In the genomic region with DNA sequence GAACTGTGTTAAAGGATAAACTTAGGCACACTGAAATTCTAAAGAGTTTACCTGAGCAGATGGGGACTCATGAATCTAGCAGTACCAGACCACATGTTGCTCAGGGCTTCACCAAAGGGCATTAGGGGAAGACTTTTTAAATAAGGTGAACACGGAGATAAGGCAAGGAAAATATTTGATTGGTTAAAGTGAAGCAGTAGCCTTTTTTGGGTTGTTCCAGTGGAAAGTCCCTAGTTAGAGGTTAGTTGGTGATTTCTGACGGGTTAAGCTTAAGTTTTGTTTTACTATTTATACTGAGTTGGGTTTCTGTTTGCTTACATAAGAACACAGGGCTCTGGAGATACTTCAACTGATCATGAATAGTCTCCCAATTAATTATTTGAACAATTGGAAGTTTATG, we compare ENCODE assay signal across 1 cellular context.
TF ChIP-seq lines count a peak whose summit lies in the region.

No MANE protein-coding gene starts in this region.

TF ChIP-seq in GM12878, 131 proteins besides CTCF, POLR2A, EP300 and RAD21 (continued from another document):
- TF ChIP-seq, protein P1, sequence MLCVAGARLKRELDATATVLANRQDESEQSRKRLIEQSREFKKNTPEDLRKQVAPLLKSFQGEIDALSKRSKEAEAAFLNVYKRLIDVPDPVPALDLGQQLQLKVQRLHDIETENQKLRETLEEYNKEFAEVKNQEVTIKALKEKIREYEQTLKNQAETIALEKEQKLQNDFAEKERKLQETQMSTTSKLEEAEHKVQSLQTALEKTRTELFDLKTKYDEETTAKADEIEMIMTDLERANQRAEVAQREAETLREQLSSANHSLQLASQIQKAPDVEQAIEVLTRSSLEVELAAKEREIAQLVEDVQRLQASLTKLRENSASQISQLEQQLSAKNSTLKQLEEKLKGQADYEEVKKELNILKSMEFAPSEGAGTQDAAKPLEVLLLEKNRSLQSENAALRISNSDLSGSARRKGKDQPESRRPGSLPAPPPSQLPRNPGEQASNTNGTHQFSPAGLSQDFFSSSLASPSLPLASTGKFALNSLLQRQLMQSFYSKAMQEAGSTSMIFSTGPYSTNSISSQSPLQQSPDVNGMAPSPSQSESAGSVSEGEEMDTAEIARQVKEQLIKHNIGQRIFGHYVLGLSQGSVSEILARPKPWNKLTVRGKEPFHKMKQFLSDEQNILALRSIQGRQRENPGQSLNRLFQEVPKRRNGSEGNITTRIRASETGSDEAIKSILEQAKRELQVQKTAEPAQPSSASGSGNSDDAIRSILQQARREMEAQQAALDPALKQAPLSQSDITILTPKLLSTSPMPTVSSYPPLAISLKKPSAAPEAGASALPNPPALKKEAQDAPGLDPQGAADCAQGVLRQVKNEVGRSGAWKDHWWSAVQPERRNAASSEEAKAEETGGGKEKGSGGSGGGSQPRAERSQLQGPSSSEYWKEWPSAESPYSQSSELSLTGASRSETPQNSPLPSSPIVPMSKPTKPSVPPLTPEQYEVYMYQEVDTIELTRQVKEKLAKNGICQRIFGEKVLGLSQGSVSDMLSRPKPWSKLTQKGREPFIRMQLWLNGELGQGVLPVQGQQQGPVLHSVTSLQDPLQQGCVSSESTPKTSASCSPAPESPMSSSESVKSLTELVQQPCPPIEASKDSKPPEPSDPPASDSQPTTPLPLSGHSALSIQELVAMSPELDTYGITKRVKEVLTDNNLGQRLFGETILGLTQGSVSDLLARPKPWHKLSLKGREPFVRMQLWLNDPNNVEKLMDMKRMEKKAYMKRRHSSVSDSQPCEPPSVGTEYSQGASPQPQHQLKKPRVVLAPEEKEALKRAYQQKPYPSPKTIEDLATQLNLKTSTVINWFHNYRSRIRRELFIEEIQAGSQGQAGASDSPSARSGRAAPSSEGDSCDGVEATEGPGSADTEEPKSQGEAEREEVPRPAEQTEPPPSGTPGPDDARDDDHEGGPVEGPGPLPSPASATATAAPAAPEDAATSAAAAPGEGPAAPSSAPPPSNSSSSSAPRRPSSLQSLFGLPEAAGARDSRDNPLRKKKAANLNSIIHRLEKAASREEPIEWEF (IDR thresholded peaks at IDR 0.05; ENCODE audit: insufficient replicate concordance, low read depth, low read length): no peak
- TF ChIP-seq MEF2A (IDR thresholded peaks at IDR 0.05; ENCODE audit: insufficient read depth, low read depth, low read length): no peak
- TF ChIP-seq, protein P2, sequence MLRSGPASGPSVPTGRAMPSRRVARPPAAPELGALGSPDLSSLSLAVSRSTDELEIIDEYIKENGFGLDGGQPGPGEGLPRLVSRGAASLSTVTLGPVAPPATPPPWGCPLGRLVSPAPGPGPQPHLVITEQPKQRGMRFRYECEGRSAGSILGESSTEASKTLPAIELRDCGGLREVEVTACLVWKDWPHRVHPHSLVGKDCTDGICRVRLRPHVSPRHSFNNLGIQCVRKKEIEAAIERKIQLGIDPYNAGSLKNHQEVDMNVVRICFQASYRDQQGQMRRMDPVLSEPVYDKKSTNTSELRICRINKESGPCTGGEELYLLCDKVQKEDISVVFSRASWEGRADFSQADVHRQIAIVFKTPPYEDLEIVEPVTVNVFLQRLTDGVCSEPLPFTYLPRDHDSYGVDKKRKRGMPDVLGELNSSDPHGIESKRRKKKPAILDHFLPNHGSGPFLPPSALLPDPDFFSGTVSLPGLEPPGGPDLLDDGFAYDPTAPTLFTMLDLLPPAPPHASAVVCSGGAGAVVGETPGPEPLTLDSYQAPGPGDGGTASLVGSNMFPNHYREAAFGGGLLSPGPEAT (IDR thresholded peaks at IDR 0.05; ENCODE audit: low read depth): peak; percentile 74; the same call in 1 of the 2 replicates
- TF ChIP-seq, protein P3, sequence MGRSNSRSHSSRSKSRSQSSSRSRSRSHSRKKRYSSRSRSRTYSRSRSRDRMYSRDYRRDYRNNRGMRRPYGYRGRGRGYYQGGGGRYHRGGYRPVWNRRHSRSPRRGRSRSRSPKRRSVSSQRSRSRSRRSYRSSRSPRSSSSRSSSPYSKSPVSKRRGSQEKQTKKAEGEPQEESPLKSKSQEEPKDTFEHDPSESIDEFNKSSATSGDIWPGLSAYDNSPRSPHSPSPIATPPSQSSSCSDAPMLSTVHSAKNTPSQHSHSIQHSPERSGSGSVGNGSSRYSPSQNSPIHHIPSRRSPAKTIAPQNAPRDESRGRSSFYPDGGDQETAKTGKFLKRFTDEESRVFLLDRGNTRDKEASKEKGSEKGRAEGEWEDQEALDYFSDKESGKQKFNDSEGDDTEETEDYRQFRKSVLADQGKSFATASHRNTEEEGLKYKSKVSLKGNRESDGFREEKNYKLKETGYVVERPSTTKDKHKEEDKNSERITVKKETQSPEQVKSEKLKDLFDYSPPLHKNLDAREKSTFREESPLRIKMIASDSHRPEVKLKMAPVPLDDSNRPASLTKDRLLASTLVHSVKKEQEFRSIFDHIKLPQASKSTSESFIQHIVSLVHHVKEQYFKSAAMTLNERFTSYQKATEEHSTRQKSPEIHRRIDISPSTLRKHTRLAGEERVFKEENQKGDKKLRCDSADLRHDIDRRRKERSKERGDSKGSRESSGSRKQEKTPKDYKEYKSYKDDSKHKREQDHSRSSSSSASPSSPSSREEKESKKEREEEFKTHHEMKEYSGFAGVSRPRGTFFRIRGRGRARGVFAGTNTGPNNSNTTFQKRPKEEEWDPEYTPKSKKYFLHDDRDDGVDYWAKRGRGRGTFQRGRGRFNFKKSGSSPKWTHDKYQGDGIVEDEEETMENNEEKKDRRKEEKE (IDR thresholded peaks at IDR 0.05): no peak
- TF ChIP-seq NR2F1 (conservative IDR thresholded peaks at IDR 0.05): peak; percentile 53; the same call in 1 of the 2 replicates
- TF ChIP-seq SIX5 (IDR thresholded peaks at IDR 0.05; ENCODE audit: low read depth, low read length, severe bottlenecking): no peak
- no peak for TF ChIP-seq CREB1 (IDR thresholded peaks at IDR 0.05; ENCODE audit: low read depth)
- TF ChIP-seq BCL11A (IDR thresholded peaks at IDR 0.05; ENCODE audit: low read depth, low read length): no peak
- TF ChIP-seq RAD51 (IDR thresholded peaks at IDR 0.05): peak; percentile 36; the same call in 1 of the 2 replicates
- no peak for TF ChIP-seq CBFB (IDR thresholded peaks at IDR 0.05; ENCODE audit: low read depth)
- no peak for TF ChIP-seq ZNF622 (IDR thresholded peaks at IDR 0.05)
- TF ChIP-seq NFYA (IDR thresholded peaks at IDR 0.05; ENCODE audit: borderline replicate concordance, low read depth, low read length): no peak
- TF ChIP-seq, protein P4, sequence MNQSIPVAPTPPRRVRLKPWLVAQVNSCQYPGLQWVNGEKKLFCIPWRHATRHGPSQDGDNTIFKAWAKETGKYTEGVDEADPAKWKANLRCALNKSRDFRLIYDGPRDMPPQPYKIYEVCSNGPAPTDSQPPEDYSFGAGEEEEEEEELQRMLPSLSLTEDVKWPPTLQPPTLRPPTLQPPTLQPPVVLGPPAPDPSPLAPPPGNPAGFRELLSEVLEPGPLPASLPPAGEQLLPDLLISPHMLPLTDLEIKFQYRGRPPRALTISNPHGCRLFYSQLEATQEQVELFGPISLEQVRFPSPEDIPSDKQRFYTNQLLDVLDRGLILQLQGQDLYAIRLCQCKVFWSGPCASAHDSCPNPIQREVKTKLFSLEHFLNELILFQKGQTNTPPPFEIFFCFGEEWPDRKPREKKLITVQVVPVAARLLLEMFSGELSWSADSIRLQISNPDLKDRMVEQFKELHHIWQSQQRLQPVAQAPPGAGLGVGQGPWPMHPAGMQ (IDR thresholded peaks at IDR 0.05; ENCODE audit: borderline replicate concordance): no peak
- no peak; the same call in 1 of the 2 replicates for TF ChIP-seq MTA2 (IDR thresholded peaks at IDR 0.05; ENCODE audit: low read depth)
- no peak for TF ChIP-seq ESRRA (IDR thresholded peaks at IDR 0.05; ENCODE audit: low read length)
- no peak for TF ChIP-seq SREBF1 (IDR thresholded peaks at IDR 0.05; ENCODE audit: low read length)
- TF ChIP-seq RBBP5 (conservative IDR thresholded peaks at IDR 0.05): no peak
- TF ChIP-seq, protein P5, sequence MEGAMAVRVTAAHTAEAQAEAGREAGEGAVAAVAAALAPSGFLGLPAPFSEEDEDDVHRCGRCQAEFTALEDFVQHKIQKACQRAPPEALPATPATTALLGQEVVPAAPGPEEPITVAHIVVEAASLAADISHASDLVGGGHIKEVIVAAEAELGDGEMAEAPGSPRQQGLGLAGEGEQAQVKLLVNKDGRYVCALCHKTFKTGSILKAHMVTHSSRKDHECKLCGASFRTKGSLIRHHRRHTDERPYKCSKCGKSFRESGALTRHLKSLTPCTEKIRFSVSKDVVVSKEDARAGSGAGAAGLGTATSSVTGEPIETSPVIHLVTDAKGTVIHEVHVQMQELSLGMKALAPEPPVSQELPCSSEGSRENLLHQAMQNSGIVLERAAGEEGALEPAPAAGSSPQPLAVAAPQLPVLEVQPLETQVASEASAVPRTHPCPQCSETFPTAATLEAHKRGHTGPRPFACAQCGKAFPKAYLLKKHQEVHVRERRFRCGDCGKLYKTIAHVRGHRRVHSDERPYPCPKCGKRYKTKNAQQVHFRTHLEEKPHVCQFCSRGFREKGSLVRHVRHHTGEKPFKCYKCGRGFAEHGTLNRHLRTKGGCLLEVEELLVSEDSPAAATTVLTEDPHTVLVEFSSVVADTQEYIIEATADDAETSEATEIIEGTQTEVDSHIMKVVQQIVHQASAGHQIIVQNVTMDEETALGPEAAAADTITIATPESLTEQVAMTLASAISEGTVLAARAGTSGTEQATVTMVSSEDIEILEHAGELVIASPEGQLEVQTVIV (IDR thresholded peaks at IDR 0.05; ENCODE audit: borderline replicate concordance, partially characterized antibody): no peak
- TF ChIP-seq FOXM1 (IDR thresholded peaks at IDR 0.05; ENCODE audit: low read depth, low read length): no peak
- no peak for TF ChIP-seq SMAD5 (IDR thresholded peaks at IDR 0.05; ENCODE audit: low read depth)
- TF ChIP-seq, protein P6, sequence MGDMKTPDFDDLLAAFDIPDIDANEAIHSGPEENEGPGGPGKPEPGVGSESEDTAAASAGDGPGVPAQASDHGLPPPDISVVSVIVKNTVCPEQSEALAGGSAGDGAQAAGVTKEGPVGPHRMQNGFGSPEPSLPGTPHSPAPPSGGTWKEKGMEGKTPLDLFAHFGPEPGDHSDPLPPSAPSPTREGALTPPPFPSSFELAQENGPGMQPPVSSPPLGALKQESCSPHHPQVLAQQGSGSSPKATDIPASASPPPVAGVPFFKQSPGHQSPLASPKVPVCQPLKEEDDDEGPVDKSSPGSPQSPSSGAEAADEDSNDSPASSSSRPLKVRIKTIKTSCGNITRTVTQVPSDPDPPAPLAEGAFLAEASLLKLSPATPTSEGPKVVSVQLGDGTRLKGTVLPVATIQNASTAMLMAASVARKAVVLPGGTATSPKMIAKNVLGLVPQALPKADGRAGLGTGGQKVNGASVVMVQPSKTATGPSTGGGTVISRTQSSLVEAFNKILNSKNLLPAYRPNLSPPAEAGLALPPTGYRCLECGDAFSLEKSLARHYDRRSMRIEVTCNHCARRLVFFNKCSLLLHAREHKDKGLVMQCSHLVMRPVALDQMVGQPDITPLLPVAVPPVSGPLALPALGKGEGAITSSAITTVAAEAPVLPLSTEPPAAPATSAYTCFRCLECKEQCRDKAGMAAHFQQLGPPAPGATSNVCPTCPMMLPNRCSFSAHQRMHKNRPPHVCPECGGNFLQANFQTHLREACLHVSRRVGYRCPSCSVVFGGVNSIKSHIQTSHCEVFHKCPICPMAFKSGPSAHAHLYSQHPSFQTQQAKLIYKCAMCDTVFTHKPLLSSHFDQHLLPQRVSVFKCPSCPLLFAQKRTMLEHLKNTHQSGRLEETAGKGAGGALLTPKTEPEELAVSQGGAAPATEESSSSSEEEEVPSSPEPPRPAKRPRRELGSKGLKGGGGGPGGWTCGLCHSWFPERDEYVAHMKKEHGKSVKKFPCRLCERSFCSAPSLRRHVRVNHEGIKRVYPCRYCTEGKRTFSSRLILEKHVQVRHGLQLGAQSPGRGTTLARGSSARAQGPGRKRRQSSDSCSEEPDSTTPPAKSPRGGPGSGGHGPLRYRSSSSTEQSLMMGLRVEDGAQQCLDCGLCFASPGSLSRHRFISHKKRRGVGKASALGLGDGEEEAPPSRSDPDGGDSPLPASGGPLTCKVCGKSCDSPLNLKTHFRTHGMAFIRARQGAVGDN (IDR thresholded peaks at IDR 0.05): 0 out of 2 replicates have a peak, but pooled peaks have one; percentile 31
- no peak for TF ChIP-seq TARDBP (IDR thresholded peaks at IDR 0.05; ENCODE audit: borderline replicate concordance)
